In genomic region chr11:80958414-80958813, GRCh38 we compare ENCODE assay signal across 16 cellular contexts.
DNase-seq lines count a peak whose midpoint lies in the region; ATAC-seq, FAIRE-seq and TF ChIP-seq lines count a peak whose summit lies in the region.
"Had no signal": no experiment of that assay in that cellular context is flagged by ENCODE, and none has a peak within 500 bp of the region (broad histone marks: within the 10 kb centered on the region; RNA-seq: fewer than 3 reads in every experiment).

No MANE protein-coding gene starts in this region.

- H3K4me1 ChIP-seq in RWPE2 (ENCODE audit: insufficient read depth, poor library complexity, severe bottlenecking) (peaks cover 17% of the 10 kb centered on the region), skeletal muscle satellite cell (ENCODE audit: control insufficient read depth, insufficient read depth, low read length) (peaks cover 14% of the 10 kb centered on the region)
- H3K4me1 ChIP-seq: Peyer's patch had no signal

- TF ChIP-seq CTCF in RWPE2 (IDR thresholded peaks at IDR 0.05; ENCODE audit: poor library complexity, severe bottlenecking) = no peak

- FAIRE-seq in H54 (lab: Jason Lieb, UNC) = peak; percentile 23
- FAIRE-seq: D721Med, frontal cortex, islet of Langerhans, small intestine had no signal

- peak overlapping the region; percentile 36 for H3K9ac ChIP-seq in skeletal muscle satellite cell (ENCODE audit: low read depth, low read length)

- TF ChIP-seq POLR2A in H54 (IDR thresholded peaks at IDR 0.05; ENCODE audit: low read depth, low read length) = no peak

- H3K4me2 ChIP-seq in skeletal muscle satellite cell (ENCODE audit: low read length) = peak overlapping the region; percentile 22

- H3K4me3 ChIP-seq in RWPE2 (ENCODE audit: severe bottlenecking) (no peak overlapping the region), skeletal muscle satellite cell (ENCODE audit: low read length) (no peak overlapping the region)
- H3K4me3 ChIP-seq: Peyer's patch had no signal

- DNase-seq in H54 (ENCODE audit: insufficient read length, low spot score) (no peak), RWPE2 (ENCODE audit: low spot score) (no peak), fibroblast of peridontal ligament (ENCODE audit: extremely low read depth) (peak; percentile 91), NCI-H82 treated with DMSO at 0.1 percent for 48 hours (lab: John Stamatoyannopoulos, UW; ENCODE audit: unreplicated experiment) (no peak)
- no peak for DNase-seq in stimulated activated naive CD4-positive, alpha-beta T cell treated with Interleukin-2 at 50 U/mL for 16 hours (lab: John Stamatoyannopoulos, UW)
- no peak for DNase-seq in effector CD4-positive, alpha-beta T cell
- DNase-seq: activated CD8-positive, alpha-beta T cell treated with anti-CD3 and anti-CD28 coated beads for 36 hours; Karpas-422; naive thymus-derived CD8-positive, alpha-beta T cell; NCI-H2171; Peyer's patch; small intestine had no signal

- H3K27ac ChIP-seq in RWPE2 (ENCODE audit: poor library complexity, severe bottlenecking) = peak overlapping the region; percentile 46
- H3K27ac ChIP-seq: Peyer's patch had no signal

- ATAC-seq in RWPE2 (ENCODE audit: low read depth) = peak; percentile 86
- ATAC-seq: activated CD8-positive, alpha-beta T cell treated with anti-CD3 and anti-CD28 coated beads for 36 hours; naive thymus-derived CD8-positive, alpha-beta T cell had no signal

- H3K27me3 ChIP-seq in RWPE2 (ENCODE audit: insufficient read depth, poor library complexity, severe bottlenecking) (no peaks in the 10 kb centered on the region), skeletal muscle satellite cell (ENCODE audit: control insufficient read depth, insufficient read depth, low read length) (no peaks in the 10 kb centered on the region)
- H3K27me3 ChIP-seq: Peyer's patch had no signal

- H3K9me3 ChIP-seq in RWPE2 (ENCODE audit: severe bottlenecking) (no peaks in the 10 kb centered on the region), skeletal muscle satellite cell (replicated peaks; ENCODE audit: low read length) (no peaks in the 10 kb centered on the region)
- H3K9me3 ChIP-seq: Peyer's patch had no signal

- no peaks in the 10 kb centered on the region for H3K36me3 ChIP-seq in RWPE2 (ENCODE audit: low read depth)
- H3K36me3 ChIP-seq in skeletal muscle satellite cell (ENCODE audit: insufficient read depth, low read length) = no peaks in the 10 kb centered on the region
- H3K36me3 ChIP-seq: Peyer's patch had no signal
